18 cellular contexts compared by ENCODE assay signal in the genomic region with DNA sequence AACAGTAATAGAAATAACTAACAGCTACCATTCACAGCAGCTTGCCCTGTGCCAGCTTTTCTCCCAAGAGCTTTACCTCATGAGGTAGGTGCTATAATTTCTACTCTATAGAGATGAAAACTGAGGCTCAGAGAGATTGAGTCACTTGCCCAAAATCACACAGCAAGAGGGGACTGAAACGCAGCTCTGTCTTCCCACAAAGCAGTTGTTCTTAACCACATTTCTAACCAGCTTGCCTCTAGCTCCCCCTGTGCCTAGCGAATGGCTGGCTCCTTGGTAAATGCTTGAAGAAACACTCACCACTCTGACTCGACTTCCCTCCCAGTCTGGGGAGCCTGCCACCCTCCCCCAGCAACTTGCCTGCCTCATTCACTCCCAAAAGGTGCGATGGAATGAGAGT. TPM values are rescaled to one million over a fixed set of nuclear protein-coding genes. Genes with fewer than 3 reads are reported as not detected.
DNase-seq lines count a peak whose midpoint lies in the region; ATAC-seq and TF ChIP-seq lines count a peak whose summit lies in the region.
"Had no signal": no experiment of that assay in that cellular context is flagged by ENCODE, and none has a peak within 500 bp of the region (broad histone marks: within the 10 kb centered on the region; RNA-seq: fewer than 3 reads in every experiment).

No MANE protein-coding gene starts in this region.

- RAD21 ChIA-PET in HCT116 (lab: Charles Lee; ENCODE audit: low non-redundant PET in 1 of 2, low total read pairs in 2 of 2, uncharacterized antibody in 2 of 2, unreplicated experiment in 2 of 2) = no interaction called here

- H4K20me1 ChIP-seq in BLaER1 (no peaks in the 10 kb centered on the region), HCT116 (ENCODE audit: insufficient read depth) (no peaks in the 10 kb centered on the region)

- H3K79me2 ChIP-seq in HCT116 (ENCODE audit: insufficient read depth, low read length) = no peaks in the 10 kb centered on the region

- H3K27ac ChIP-seq in BLaER1 = no peak overlapping the region
- H3K27ac ChIP-seq in HCT116 (ENCODE audit: low read depth, low read length) = no peak overlapping the region
- H3K27ac ChIP-seq: C4-2B had no signal

- H3K9me3 ChIP-seq in BLaER1 = no peaks in the 10 kb centered on the region
- no peaks in the 10 kb centered on the region for H3K9me3 ChIP-seq in HCT116 (ENCODE audit: control insufficient read depth in 1 of 2, insufficient read depth in 1 of 2, low read depth in 1 of 2, low read length in 2 of 2)

- POLR2A ChIA-PET in activated CD8-positive, alpha-beta T cell treated with anti-CD3 and anti-CD28 coated beads for 36 hours (lab: Charles Lee) = no interaction called here
- POLR2A ChIA-PET in activated CD8-positive, alpha-beta T cell treated with anti-CD3 and anti-CD28 coated beads, Interleukin-2, amount 10 ng/mL, durations not matched to agents 7 days and 5 days (lab: Charles Lee) = no interaction called here
- POLR2A ChIA-PET in HCT116 (lab: Charles Lee) = no interaction called here

- intact Hi-C loops in activated CD8-positive, alpha-beta T cell treated with anti-CD3 and anti-CD28 coated beads for 36 hours (cut with micrococcal nuclease) = no loop called here
- intact Hi-C loops in HCT116 (cut with micrococcal nuclease) = no loop called here

- no peak overlapping the region for H3K27ac Mint-ChIP-seq in activated CD8-positive, alpha-beta T cell treated with anti-CD3 and anti-CD28 coated beads for 36 hours
- H3K27ac Mint-ChIP-seq in activated CD8-positive, alpha-beta T cell treated with anti-CD3 and anti-CD28 coated beads, Interleukin-2, amount 10 ng/mL, durations not matched to agents 7 days and 5 days = no peak overlapping the region
- H3K27ac Mint-ChIP-seq in activated T-helper 17 cell treated with anti-CD3 and anti-CD28 coated beads, Interleukin-2, amount 50 U/mL, for 72 hours = no peak overlapping the region
- H3K27ac Mint-ChIP-seq: B cell; CD4-positive, alpha-beta memory T cell; H9 had no signal

- peak overlapping the region; percentile 42 for H3K4me2 ChIP-seq in BLaER1
- H3K4me2 ChIP-seq in HCT116 (ENCODE audit: low read length) = no peak overlapping the region

- H3K27me3 ChIP-seq in BLaER1 = no peaks in the 10 kb centered on the region
- no peaks in the 10 kb centered on the region for H3K27me3 ChIP-seq in HCT116 (ENCODE audit: insufficient read depth, low read length)

- no peak overlapping the region for H3K4me3 ChIP-seq in BLaER1
- no peak overlapping the region for H3K4me3 ChIP-seq in HCT116 (replicated peaks in 1 of 2; ENCODE audit: low read depth in 1 of 2, low read length in 2 of 2)

- no peak for TF ChIP-seq CTCF in activated CD8-positive, alpha-beta T cell treated with anti-CD3 and anti-CD28 coated beads for 36 hours (IDR thresholded peaks at IDR 0.05)
- TF ChIP-seq CTCF in HCT116 (IDR thresholded peaks at IDR 0.05 in 2 of 3, conservative IDR thresholded peaks at IDR 0.05 in 1 of 3; ENCODE audit: borderline replicate concordance in 1 of 3, insufficient read depth in 1 of 3, low read depth in 2 of 3, low read length in 2 of 3) = peak in 2 of 3 experiments; percentile 13 to 22; a peak in 1 of 6 replicates

- H3K36me3 ChIP-seq in BLaER1 (no peaks in the 10 kb centered on the region), HCT116 (ENCODE audit: control insufficient read depth in 1 of 2, insufficient read depth in 2 of 2, low read length in 2 of 2) (no peaks in the 10 kb centered on the region)

- H3K9me3 Mint-ChIP-seq in activated CD8-positive, alpha-beta T cell treated with anti-CD3 and anti-CD28 coated beads for 36 hours = peaks cover 2% of the 10 kb centered on the region
- no peaks in the 10 kb centered on the region for H3K9me3 Mint-ChIP-seq in activated CD8-positive, alpha-beta T cell treated with anti-CD3 and anti-CD28 coated beads, Interleukin-2, amount 10 ng/mL, durations not matched to agents 7 days and 5 days (ENCODE audit: insufficient read depth)
- H3K9me3 Mint-ChIP-seq in activated T-helper 17 cell treated with anti-CD3 and anti-CD28 coated beads, Interleukin-2, amount 50 U/mL, for 72 hours = no peaks in the 10 kb centered on the region
- H3K9me3 Mint-ChIP-seq: CD4-positive, alpha-beta memory T cell had no signal

- CTCF ChIA-PET in activated CD8-positive, alpha-beta T cell treated with anti-CD3 and anti-CD28 coated beads for 36 hours (lab: Charles Lee) = interaction anchor here (1.0 to 1.4 kb wide), 2 partner anchors 9 to 10 kb away, joined by 4 to 5 read pairs; no protein-coding TSS in a partner anchor
- CTCF ChIA-PET in activated CD8-positive, alpha-beta T cell treated with anti-CD3 and anti-CD28 coated beads, Interleukin-2, amount 10 ng/mL, durations not matched to agents 7 days and 5 days (lab: Charles Lee) = interaction anchor here (1.6 to 2.7 kb wide), 3 partner anchors 13 to 67 kb away, joined by 6 to 10 read pairs (median 8); a partner anchor contains a TSS
- CTCF ChIA-PET in HCT116 (lab: Charles Lee) = no interaction called here

- H3K4me3 Mint-ChIP-seq in activated CD8-positive, alpha-beta T cell treated with anti-CD3 and anti-CD28 coated beads for 36 hours = no peak overlapping the region
- H3K4me3 Mint-ChIP-seq in activated CD8-positive, alpha-beta T cell treated with anti-CD3 and anti-CD28 coated beads, Interleukin-2, amount 10 ng/mL, durations not matched to agents 7 days and 5 days = no peak overlapping the region
- no peak overlapping the region for H3K4me3 Mint-ChIP-seq in activated T-helper 17 cell treated with anti-CD3 and anti-CD28 coated beads, Interleukin-2, amount 50 U/mL, for 72 hours
- H3K4me3 Mint-ChIP-seq: B cell; CD4-positive, alpha-beta memory T cell; H9 had no signal

- H3K9ac ChIP-seq in BLaER1 (no peak overlapping the region), HCT116 (ENCODE audit: low read length) (no peak overlapping the region)

- H3K4me1 Mint-ChIP-seq in activated CD8-positive, alpha-beta T cell treated with anti-CD3 and anti-CD28 coated beads for 36 hours (ENCODE audit: low read depth) = peaks cover 9% of the 10 kb centered on the region
- peaks cover 9% of the 10 kb centered on the region for H3K4me1 Mint-ChIP-seq in activated CD8-positive, alpha-beta T cell treated with anti-CD3 and anti-CD28 coated beads, Interleukin-2, amount 10 ng/mL, durations not matched to agents 7 days and 5 days (ENCODE audit: low read depth)
- no peaks in the 10 kb centered on the region for H3K4me1 Mint-ChIP-seq in activated T-helper 17 cell treated with anti-CD3 and anti-CD28 coated beads, Interleukin-2, amount 50 U/mL, for 72 hours

- BruUV-seq in HCT116 (replicated peaks; lab: Mats Ljungman, UMichigan) = no TSS peak

- H3K27me3 Mint-ChIP-seq in activated CD8-positive, alpha-beta T cell treated with anti-CD3 and anti-CD28 coated beads for 36 hours = peaks cover 2% of the 10 kb centered on the region
- H3K27me3 Mint-ChIP-seq in activated CD8-positive, alpha-beta T cell treated with anti-CD3 and anti-CD28 coated beads, Interleukin-2, amount 10 ng/mL, durations not matched to agents 7 days and 5 days (ENCODE audit: low read depth) = peaks cover 8% of the 10 kb centered on the region
- peaks cover 15% of the 10 kb centered on the region for H3K27me3 Mint-ChIP-seq in activated T-helper 17 cell treated with anti-CD3 and anti-CD28 coated beads, Interleukin-2, amount 50 U/mL, for 72 hours

- H2AFZ ChIP-seq in HCT116 (ENCODE audit: low read depth, low read length, poor library complexity, severe bottlenecking) = no peak overlapping the region

- DNase-seq in activated CD8-positive, alpha-beta T cell treated with anti-CD3 and anti-CD28 coated beads for 36 hours = no peak
- DNase-seq in activated CD8-positive, alpha-beta T cell treated with anti-CD3 and anti-CD28 coated beads, Interleukin-2, amount 10 ng/mL, durations not matched to agents 7 days and 5 days = no peak
- DNase-seq in HCT116 (ENCODE audit: low read depth, low spot score) (no peak), NCI-H1105 (lab: John Stamatoyannopoulos, UW) (no peak), mucosa of gallbladder (ENCODE audit: low spot score) (no peak)
- DNase-seq: 8988T; CD4-positive, alpha-beta memory T cell; DMS153; DMS79; GDM1; H9 had no signal

- no peak for TF ChIP-seq POLR2A in HCT116 (IDR thresholded peaks at IDR 0.05; ENCODE audit: borderline replicate concordance, extremely low read depth, insufficient read depth, insufficient read length)

- peak; percentile 27 for ATAC-seq in activated CD8-positive, alpha-beta T cell treated with anti-CD3 and anti-CD28 coated beads for 36 hours
- no peak for ATAC-seq in activated CD8-positive, alpha-beta T cell treated with anti-CD3 and anti-CD28 coated beads, Interleukin-2, amount 10 ng/mL, durations not matched to agents 7 days and 5 days
- ATAC-seq in HCT116 (0 out of 2 replicates have a peak, but pooled peaks have one; percentile 46), GM18858 (IDR thresholded peaks at IDR 0.05; ENCODE audit: unreplicated experiment) (no peak)
- ATAC-seq in activated T-helper 17 cell treated with anti-CD3 and anti-CD28 coated beads, Interleukin-2, amount 50 U/mL, for 72 hours (replicated peaks) = peak; percentile 61

- no peaks in the 10 kb centered on the region for H3K9me2 ChIP-seq in HCT116 (ENCODE audit: insufficient read depth)

- H3K36me3 Mint-ChIP-seq in activated CD8-positive, alpha-beta T cell treated with anti-CD3 and anti-CD28 coated beads for 36 hours (ENCODE audit: low read depth) = no peaks in the 10 kb centered on the region
- no peaks in the 10 kb centered on the region for H3K36me3 Mint-ChIP-seq in activated CD8-positive, alpha-beta T cell treated with anti-CD3 and anti-CD28 coated beads, Interleukin-2, amount 10 ng/mL, durations not matched to agents 7 days and 5 days (ENCODE audit: low read depth)
- H3K36me3 Mint-ChIP-seq in activated T-helper 17 cell treated with anti-CD3 and anti-CD28 coated beads, Interleukin-2, amount 50 U/mL, for 72 hours (ENCODE audit: low read depth) = no peaks in the 10 kb centered on the region
- H3K36me3 Mint-ChIP-seq: CD4-positive, alpha-beta memory T cell had no signal

- peaks cover 10% of the 10 kb centered on the region for H3K4me1 ChIP-seq in BLaER1
- H3K4me1 ChIP-seq in HCT116 (ENCODE audit: control insufficient read depth in 1 of 2, insufficient read depth in 2 of 2, low read length in 2 of 2) = no peaks in the 10 kb centered on the region

- TF ChIP-seq RAD21 in HCT116 (IDR thresholded peaks at IDR 0.05; ENCODE audit: low read depth) = peak; percentile 51

RNA-seq across cellular contexts. Expression of a gene that starts 15.6 kb away (rescaled TPM):
- not detected for total RNA-seq in activated CD8-positive, alpha-beta T cell treated with anti-CD3 and anti-CD28 coated beads for 36 hours
- not detected for total RNA-seq in activated CD8-positive, alpha-beta T cell treated with anti-CD3 and anti-CD28 coated beads, Interleukin-2, amount 10 ng/mL, durations not matched to agents 7 days and 5 days
- total RNA-seq in HCT116 (2021; ENCODE audit: unreplicated experiment) (12.3 TPM), mucosa of gallbladder (not detected)
- 18.8 and 19.6 TPM in 2 replicates for polyA plus RNA-seq in HCT116 (2012)
- total RNA-seq in activated T-helper 17 cell treated with anti-CD3 and anti-CD28 coated beads, Interleukin-2, amount 50 U/mL, for 72 hours = not detected
- total RNA-seq: B cell; CD4-positive, alpha-beta memory T cell; Daoy; H1; H9 had no signal
- polyA plus RNA-seq: CD4-positive, alpha-beta memory T cell had no signal

RNA-seq across cellular contexts. Expression of a gene that starts 21.9 kb away (rescaled TPM):
- total RNA-seq in activated CD8-positive, alpha-beta T cell treated with anti-CD3 and anti-CD28 coated beads for 36 hours = 1 to 10 TPM; 1.5 to 1.9 TPM
- under 1 TPM; 0.31 to 0.53 TPM for total RNA-seq in activated CD8-positive, alpha-beta T cell treated with anti-CD3 and anti-CD28 coated beads, Interleukin-2, amount 10 ng/mL, durations not matched to agents 7 days and 5 days
- total RNA-seq in HCT116 (2021; ENCODE audit: unreplicated experiment) (not detected), mucosa of gallbladder (12.1 TPM)
- polyA plus RNA-seq in HCT116 (2012) = 0.06 and 0.16 TPM in 2 replicates
- under 1 TPM; 0.19 to 0.85 TPM for total RNA-seq in activated T-helper 17 cell treated with anti-CD3 and anti-CD28 coated beads, Interleukin-2, amount 50 U/mL, for 72 hours

Comparison
In these comparisons a context has a peak if more than half of its experiments do, and no peak if none do; other contexts are left out.
1. ATAC-seq: peak in activated CD8-positive, alpha-beta T cell treated with anti-CD3 and anti-CD28 coated beads for 36 hours (single experiment), HCT116 (single experiment) and activated T-helper 17 cell treated with anti-CD3 and anti-CD28 coated beads, Interleukin-2, amount 50 U/mL, for 72 hours (single experiment); none in activated CD8-positive, alpha-beta T cell treated with anti-CD3 and anti-CD28 coated beads, Interleukin-2, amount 10 ng/mL, durations not matched to agents 7 days and 5 days (single experiment) and GM18858 (single experiment).
2. RNA of a gene that starts 15.6 kb away (total RNA-seq): 12.3 TPM in HCT116 (single experiment); not detected in mucosa of gallbladder (single experiment), not detected in activated CD8-positive, alpha-beta T cell treated with anti-CD3 and anti-CD28 coated beads for 36 hours, not detected in activated CD8-positive, alpha-beta T cell treated with anti-CD3 and anti-CD28 coated beads, Interleukin-2, amount 10 ng/mL, durations not matched to agents 7 days and 5 days and not detected in activated T-helper 17 cell treated with anti-CD3 and anti-CD28 coated beads, Interleukin-2, amount 50 U/mL, for 72 hours; every median in the first group is over 10 times any median in the second.